In the genomic region with DNA sequence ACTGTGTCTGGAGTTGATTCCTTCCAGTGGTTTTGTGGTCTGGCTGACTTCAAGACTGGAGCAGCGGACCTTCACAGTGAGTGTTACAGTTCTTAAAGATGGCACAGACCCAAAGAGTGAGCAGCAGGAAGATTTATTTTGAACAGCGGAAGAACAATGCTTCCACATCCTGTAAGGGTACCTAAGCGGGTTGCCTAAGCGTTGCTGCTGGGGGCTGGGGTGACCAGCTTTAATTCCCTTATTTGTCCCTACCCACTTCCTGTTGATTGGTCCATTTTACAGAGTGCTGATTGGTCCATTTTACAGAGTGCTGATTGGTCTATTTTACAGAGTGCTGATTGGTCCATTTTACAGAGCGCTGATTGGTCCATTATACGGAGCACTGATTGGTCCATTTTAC, we compare ENCODE assay signal across 1 cellular context.
TF ChIP-seq lines count a peak whose summit lies in the region.

No MANE protein-coding gene starts in this region.

TF ChIP-seq in HepG2, 621 proteins besides CTCF, POLR2A, EP300 and RAD21:
- TF ChIP-seq NFYB (CRISPR knock-in tag; IDR thresholded peaks at IDR 0.05) = peak; percentile 40; the same call in 1 of the 2 replicates
- TF ChIP-seq, protein P1, sequence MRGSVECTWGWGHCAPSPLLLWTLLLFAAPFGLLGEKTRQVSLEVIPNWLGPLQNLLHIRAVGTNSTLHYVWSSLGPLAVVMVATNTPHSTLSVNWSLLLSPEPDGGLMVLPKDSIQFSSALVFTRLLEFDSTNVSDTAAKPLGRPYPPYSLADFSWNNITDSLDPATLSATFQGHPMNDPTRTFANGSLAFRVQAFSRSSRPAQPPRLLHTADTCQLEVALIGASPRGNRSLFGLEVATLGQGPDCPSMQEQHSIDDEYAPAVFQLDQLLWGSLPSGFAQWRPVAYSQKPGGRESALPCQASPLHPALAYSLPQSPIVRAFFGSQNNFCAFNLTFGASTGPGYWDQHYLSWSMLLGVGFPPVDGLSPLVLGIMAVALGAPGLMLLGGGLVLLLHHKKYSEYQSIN (CRISPR knock-in tag; IDR thresholded peaks at IDR 0.05; ENCODE audit: borderline replicate concordance) = no peak
- TF ChIP-seq HNRNPH1 (optimal IDR thresholded peaks at IDR 0.05; ENCODE audit: low read depth, low read length) = no peak
- 0 out of 4 replicates have a peak, but pooled peaks of 1 of the 2 experiments have one; percentile 6 for TF ChIP-seq MAFK (conservative IDR thresholded peaks at IDR 0.05 in 1 of 2, IDR thresholded peaks at IDR 0.05 in 1 of 2; ENCODE audit: low read length in 2 of 2)
- TF ChIP-seq, protein P2, sequence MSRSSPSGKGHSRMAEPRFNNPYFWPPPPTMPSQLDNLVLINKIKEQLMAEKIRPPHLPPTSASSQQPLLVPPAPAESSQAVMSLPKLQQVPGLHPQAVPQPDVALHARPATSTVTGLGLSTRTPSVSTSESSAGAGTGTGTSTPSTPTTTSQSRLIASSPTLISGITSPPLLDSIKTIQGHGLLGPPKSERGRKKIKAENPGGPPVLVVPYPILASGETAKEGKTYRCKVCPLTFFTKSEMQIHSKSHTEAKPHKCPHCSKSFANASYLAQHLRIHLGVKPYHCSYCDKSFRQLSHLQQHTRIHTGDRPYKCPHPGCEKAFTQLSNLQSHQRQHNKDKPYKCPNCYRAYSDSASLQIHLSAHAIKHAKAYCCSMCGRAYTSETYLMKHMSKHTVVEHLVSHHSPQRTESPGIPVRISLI (CRISPR knock-in tag; IDR thresholded peaks at IDR 0.05; ENCODE audit: borderline replicate concordance) = no peak
- 0 out of 2 replicates have a peak, but pooled peaks have one; percentile 5 for TF ChIP-seq MAFF (IDR thresholded peaks at IDR 0.05; ENCODE audit: low read depth, low read length)
TF ChIP-seq in HepG2: peak in this region for 3.
